12 cellular contexts compared by ENCODE assay signal in the genomic region with DNA sequence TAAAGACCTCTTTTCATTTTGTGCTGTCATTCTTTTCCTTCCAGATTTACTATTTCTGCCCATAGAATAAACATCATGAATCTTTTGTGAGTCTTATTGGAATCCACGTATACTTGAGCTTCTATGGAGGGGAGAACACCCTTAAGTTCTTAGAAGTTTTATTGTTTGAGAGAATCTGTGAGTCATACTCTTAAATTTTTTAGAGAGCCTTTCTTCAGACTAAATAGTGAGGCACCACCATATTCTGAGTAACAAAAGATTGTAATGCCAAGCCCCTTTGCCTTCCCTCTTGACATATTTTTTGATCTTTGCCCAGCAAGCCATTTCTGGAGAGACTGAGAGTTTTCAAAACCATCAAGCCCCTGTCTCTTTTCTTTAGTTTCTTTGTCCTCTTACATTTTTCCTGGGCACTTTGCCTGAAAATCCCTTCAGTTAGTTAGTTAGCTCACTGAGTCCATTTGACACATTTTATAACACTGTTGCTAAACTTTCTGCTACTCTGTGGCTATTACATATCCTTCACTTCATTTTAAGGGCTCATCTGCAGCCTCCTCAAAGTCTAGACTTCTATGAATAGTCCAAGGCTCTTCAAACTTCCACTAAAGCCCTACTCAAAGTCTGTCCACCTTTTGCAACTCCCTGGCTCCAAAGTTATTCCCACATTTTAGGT.
DNase-seq lines count a peak whose midpoint lies in the region; ATAC-seq, FAIRE-seq and TF ChIP-seq lines count a peak whose summit lies in the region.
"Had no signal": no experiment of that assay in that cellular context is flagged by ENCODE, and none has a peak within 500 bp of the region (broad histone marks: within the 10 kb centered on the region; RNA-seq: fewer than 3 reads in every experiment).

No MANE protein-coding gene starts in this region.

- H3K27me3 ChIP-seq in endothelial cell of umbilical vein (ENCODE audit: control insufficient read depth in 2 of 2, insufficient read depth in 2 of 2, low read length in 2 of 2): no peaks in the 10 kb centered on the region
- H3K27me3 ChIP-seq: adrenal gland had no signal

- H3K79me2 ChIP-seq in endothelial cell of umbilical vein (ENCODE audit: control insufficient read depth, insufficient read depth, low read length): peaks cover 21% of the 10 kb centered on the region

- peak overlapping the region; percentile 10 for H3K27ac ChIP-seq in endothelial cell of umbilical vein (ENCODE audit: insufficient read depth, low read depth, low read length)

- H3K36me3 Mint-ChIP-seq in Calu3 (ENCODE audit: insufficient read depth, unreplicated experiment): peaks cover 28% of the 10 kb centered on the region
- peaks cover 38% of the 10 kb centered on the region for H3K36me3 Mint-ChIP-seq in osteocyte (ENCODE audit: unreplicated experiment)

- DNase-seq in Calu3: no peak
- peak; percentile 64 for DNase-seq in M059J (ENCODE audit: low read depth)
- peak; percentile 31 for DNase-seq in endothelial cell of umbilical vein (ENCODE audit: low read depth, low spot score)
- no peak for DNase-seq in osteocyte (ENCODE audit: extremely low spot score, unreplicated experiment)
- DNase-seq in superior temporal gyrus (ENCODE audit: extremely low spot score): no peak
- no peak for DNase-seq in left ventricle myocardium superior
- DNase-seq: activated CD4-positive, alpha-beta T cell treated with anti-CD3 and anti-CD28 coated beads, Interleukin-2, amount 50 U/mL, for 4 hours; adrenal gland; DMS153; NCI-H1105; NCI-H69 had no signal

- TF ChIP-seq POLR2A in endothelial cell of umbilical vein (IDR thresholded peaks at IDR 0.05; ENCODE audit: low read depth, low read length): no peak

- H3K27me3 Mint-ChIP-seq in Calu3 (ENCODE audit: unreplicated experiment) (no peaks in the 10 kb centered on the region), osteocyte (ENCODE audit: unreplicated experiment) (no peaks in the 10 kb centered on the region)

- H3K4me3 Mint-ChIP-seq in Calu3 (ENCODE audit: low read depth, unreplicated experiment) (no peak overlapping the region), osteocyte (ENCODE audit: unreplicated experiment) (no peak overlapping the region)

- H3K4me1 ChIP-seq in endothelial cell of umbilical vein (ENCODE audit: control insufficient read depth, extremely low read depth, insufficient read depth, low read length): peaks cover 7% of the 10 kb centered on the region
- H3K4me1 ChIP-seq: adrenal gland had no signal

- no peak for FAIRE-seq in endothelial cell of umbilical vein (lab: Jason Lieb, UNC)

- ATAC-seq in left ventricle myocardium superior: no peak
- ATAC-seq in HG02642 (IDR thresholded peaks at IDR 0.05; ENCODE audit: poor library complexity, unreplicated experiment): no peak

- TF ChIP-seq CTCF in Calu3 (IDR thresholded peaks at IDR 0.05; ENCODE audit: unreplicated experiment) (no peak), endothelial cell of umbilical vein (IDR thresholded peaks at IDR 0.05; ENCODE audit: extremely low read depth in 1 of 2, insufficient read depth in 1 of 2, low read depth in 1 of 2, low read length in 2 of 2) (no peak), osteocyte (IDR thresholded peaks at IDR 0.05) (no peak)

- H4K20me1 ChIP-seq in endothelial cell of umbilical vein (replicated peaks; ENCODE audit: control insufficient read depth, extremely low read depth, insufficient read depth, low read length): no peaks in the 10 kb centered on the region

- no TSS peak for BruUV-seq in Calu3 (replicated peaks; lab: Mats Ljungman, UMichigan)
- BruUV-seq in endothelial cell of umbilical vein (replicated peaks; lab: Mats Ljungman, UMichigan): no TSS peak

- peak overlapping the region; percentile 15 for H3K27ac Mint-ChIP-seq in Calu3 (ENCODE audit: unreplicated experiment)
- H3K27ac Mint-ChIP-seq in osteocyte (ENCODE audit: unreplicated experiment): peak overlapping the region; percentile 62

- dilution Hi-C loops in endothelial cell of umbilical vein (cut with MboI; ENCODE audit: extremely low pct_ligation_motif_present, low sequenced_read_pairs): no loop called here

- H3K4me1 Mint-ChIP-seq in Calu3 (ENCODE audit: low read depth, unreplicated experiment): no peaks in the 10 kb centered on the region
- H3K4me1 Mint-ChIP-seq in osteocyte (ENCODE audit: unreplicated experiment): peaks cover 37% of the 10 kb centered on the region

- H3K9me3 ChIP-seq in endothelial cell of umbilical vein (replicated peaks; ENCODE audit: control insufficient read depth, insufficient read depth, low read length): no peaks in the 10 kb centered on the region
- H3K9me3 ChIP-seq: adrenal gland had no signal

- intact Hi-C loops in Calu3 (cut with micrococcal nuclease; ENCODE audit: unreplicated experiment): no loop called here
- intact Hi-C loops in endothelial cell of umbilical vein (cut with micrococcal nuclease): no loop called here
- intact Hi-C loops in left ventricle myocardium superior (cut with micrococcal nuclease): no loop called here

- POLR2A ChIA-PET in endothelial cell of umbilical vein (lab: Charles Lee): no interaction called here

- no peak overlapping the region for H3K4me2 ChIP-seq in endothelial cell of umbilical vein (ENCODE audit: insufficient read depth, low read length)

- H3K4me3 ChIP-seq in endothelial cell of umbilical vein (replicated peaks in 1 of 3; ENCODE audit: insufficient read depth in 1 of 3, low read depth in 1 of 3, low read length in 3 of 3): no peak overlapping the region
- H3K4me3 ChIP-seq: adrenal gland had no signal

- no peak overlapping the region for H2AFZ ChIP-seq in endothelial cell of umbilical vein (ENCODE audit: low read depth, low read length)

- H3K9me3 Mint-ChIP-seq in Calu3 (ENCODE audit: low read depth, unreplicated experiment): no peaks in the 10 kb centered on the region
- no peaks in the 10 kb centered on the region for H3K9me3 Mint-ChIP-seq in osteocyte (ENCODE audit: unreplicated experiment)

- H3K36me3 ChIP-seq in endothelial cell of umbilical vein (ENCODE audit: control insufficient read depth in 2 of 2, extremely low read depth in 1 of 2, insufficient read depth in 2 of 2, low read length in 2 of 2): peaks cover 2 to 10% of the 10 kb centered on the region in 2 experiments

- CTCF ChIA-PET in Calu3 (lab: Charles Lee): no interaction called here
- CTCF ChIA-PET in endothelial cell of umbilical vein (lab: Charles Lee): interaction anchor here (0.9 to 1.9 kb wide), 2 partner anchors 22 to 72 kb away, joined by 3 to 5 read pairs; no protein-coding TSS in a partner anchor

- no peak overlapping the region for H3K9ac ChIP-seq in endothelial cell of umbilical vein (replicated peaks; ENCODE audit: extremely low read depth, insufficient read depth, low read length)

- H3K9me1 ChIP-seq in endothelial cell of umbilical vein (replicated peaks; ENCODE audit: control insufficient read depth, extremely low read depth, insufficient read depth, low read length): no peaks in the 10 kb centered on the region

TF ChIP-seq in endothelial cell of umbilical vein, 7 proteins besides CTCF, POLR2A, EP300 and RAD21:
- TF ChIP-seq JUN (IDR thresholded peaks at IDR 0.05; ENCODE audit: borderline replicate concordance, insufficient read depth, insufficient read length, low read depth): no peak
- TF ChIP-seq GATA2 (IDR thresholded peaks at IDR 0.05; ENCODE audit: insufficient read depth, insufficient read length, low read depth, low read length): no peak
- TF ChIP-seq EZH2 (IDR thresholded peaks at IDR 0.05; ENCODE audit: borderline replicate concordance, low read depth, low read length, severe bottlenecking): no peak
- TF ChIP-seq, protein P1, sequence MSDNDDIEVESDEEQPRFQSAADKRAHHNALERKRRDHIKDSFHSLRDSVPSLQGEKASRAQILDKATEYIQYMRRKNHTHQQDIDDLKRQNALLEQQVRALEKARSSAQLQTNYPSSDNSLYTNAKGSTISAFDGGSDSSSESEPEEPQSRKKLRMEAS (IDR thresholded peaks at IDR 0.05; ENCODE audit: insufficient read depth, insufficient read length): no peak
- no peak for TF ChIP-seq MYC (IDR thresholded peaks at IDR 0.05; ENCODE audit: low read depth, low read length)
- no peak for TF ChIP-seq POLR2AphosphoS5 (IDR thresholded peaks at IDR 0.05; ENCODE audit: insufficient read depth, low read depth, low read length)
- no peak for TF ChIP-seq FOS (IDR thresholded peaks at IDR 0.05; ENCODE audit: borderline replicate concordance, insufficient read depth, low read length)

Comparison
In these comparisons a context has a peak if more than half of its experiments do, and no peak if none do; other contexts are left out.
1. DNase-seq: peak in M059J (single experiment) and endothelial cell of umbilical vein (single experiment); none in Calu3 (single experiment), osteocyte (single experiment), superior temporal gyrus (single experiment) and left ventricle myocardium superior (single experiment).